In the genomic region with DNA sequence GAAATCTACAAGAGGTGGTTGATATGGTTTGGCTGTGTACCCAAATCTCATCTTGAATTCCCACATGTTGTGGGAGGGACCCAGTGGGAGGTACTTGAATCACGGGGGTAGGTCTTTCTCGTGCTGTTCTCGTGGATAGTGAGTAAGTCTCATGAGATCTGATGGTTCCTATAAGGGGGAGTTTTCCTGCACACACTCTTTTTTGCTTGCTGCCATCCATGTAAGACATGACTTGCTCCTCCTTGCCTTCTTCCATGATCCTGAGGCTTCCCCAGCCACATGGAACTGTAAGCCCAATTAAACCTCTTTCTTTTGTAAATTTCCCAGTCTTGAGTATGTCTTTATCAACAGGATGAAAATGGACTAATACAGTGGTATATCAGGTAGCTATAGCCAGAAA, we compare ENCODE assay signal across 1 cellular context.
TF ChIP-seq lines count a peak whose summit lies in the region.

No MANE protein-coding gene starts in this region.

TF ChIP-seq in K562, 482 proteins besides CTCF, POLR2A, EP300 and RAD21:
- TF ChIP-seq, protein P1, sequence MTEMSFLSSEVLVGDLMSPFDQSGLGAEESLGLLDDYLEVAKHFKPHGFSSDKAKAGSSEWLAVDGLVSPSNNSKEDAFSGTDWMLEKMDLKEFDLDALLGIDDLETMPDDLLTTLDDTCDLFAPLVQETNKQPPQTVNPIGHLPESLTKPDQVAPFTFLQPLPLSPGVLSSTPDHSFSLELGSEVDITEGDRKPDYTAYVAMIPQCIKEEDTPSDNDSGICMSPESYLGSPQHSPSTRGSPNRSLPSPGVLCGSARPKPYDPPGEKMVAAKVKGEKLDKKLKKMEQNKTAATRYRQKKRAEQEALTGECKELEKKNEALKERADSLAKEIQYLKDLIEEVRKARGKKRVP (CRISPR knock-in tag; IDR thresholded peaks at IDR 0.05), result no peak
- TF ChIP-seq EP400 (IDR thresholded peaks at IDR 0.05) (no peak), DNMT1 (IDR thresholded peaks at IDR 0.05) (no peak), KLF10 (CRISPR knock-in tag; IDR thresholded peaks at IDR 0.05) (no peak), FOS (IDR thresholded peaks at IDR 0.05; ENCODE audit: extremely low read depth, insufficient read length) (no peak), ZNF431 (CRISPR knock-in tag; IDR thresholded peaks at IDR 0.05) (peak; percentile 91), RBM39 (optimal IDR thresholded peaks at IDR 0.05; ENCODE audit: low read depth, low read length) (no peak), GATAD2B (IDR thresholded peaks at IDR 0.05; ENCODE audit: borderline replicate concordance) (no peak)
- TF ChIP-seq, protein P2, sequence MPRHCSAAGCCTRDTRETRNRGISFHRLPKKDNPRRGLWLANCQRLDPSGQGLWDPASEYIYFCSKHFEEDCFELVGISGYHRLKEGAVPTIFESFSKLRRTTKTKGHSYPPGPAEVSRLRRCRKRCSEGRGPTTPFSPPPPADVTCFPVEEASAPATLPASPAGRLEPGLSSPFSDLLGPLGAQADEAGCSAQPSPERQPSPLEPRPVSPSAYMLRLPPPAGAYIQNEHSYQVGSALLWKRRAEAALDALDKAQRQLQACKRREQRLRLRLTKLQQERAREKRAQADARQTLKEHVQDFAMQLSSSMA (CRISPR knock-in tag; IDR thresholded peaks at IDR 0.05), result no peak
